ENCODE assay signal across 11 cellular contexts in the genomic region with DNA sequence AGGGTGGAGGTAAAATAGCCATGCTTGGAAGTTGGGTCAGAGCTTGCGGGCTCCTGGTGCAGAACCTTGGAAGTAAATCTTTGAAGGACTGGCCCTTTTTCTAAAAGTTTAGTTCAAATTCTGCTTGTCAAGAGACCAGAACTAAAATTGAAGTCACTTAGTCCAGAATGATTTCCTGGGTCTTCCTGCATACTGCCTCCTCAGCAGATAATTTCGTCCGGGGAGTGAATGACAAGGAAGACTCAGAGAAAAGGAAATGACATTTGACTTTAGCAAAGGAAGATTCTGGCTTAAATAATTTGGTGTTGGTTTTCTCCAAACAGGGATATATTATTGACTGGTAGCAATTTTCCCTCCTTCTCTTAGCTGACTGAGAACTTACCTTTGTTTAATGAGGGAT. TPM values are rescaled to one million over a fixed set of nuclear protein-coding genes. Genes with fewer than 3 reads are reported as not detected.
DNase-seq lines count a peak whose midpoint lies in the region; ATAC-seq, FAIRE-seq and TF ChIP-seq lines count a peak whose summit lies in the region.
"Had no signal": no experiment of that assay in that cellular context is flagged by ENCODE, and none has a peak within 500 bp of the region (broad histone marks: within the 10 kb centered on the region; RNA-seq: fewer than 3 reads in every experiment).

No MANE protein-coding gene starts in this region.

- H3K27ac Mint-ChIP-seq in H9: peak overlapping the region in 1 of 3 experiments; percentile 100; a peak in 2 of 7 replicates

- no peak overlapping the region for H3K18ac ChIP-seq in H9 (ENCODE audit: insufficient read length, low read depth, low read length)

- no peak overlapping the region for H2BK15ac ChIP-seq in H9 (ENCODE audit: low read depth, low read length)

- H4K91ac ChIP-seq in H9 (ENCODE audit: insufficient read length, low read depth, low read length): no peak overlapping the region

- FAIRE-seq in GM12892 (lab: Jason Lieb, UNC): no peak
- FAIRE-seq: colon had no signal

- no peaks in the 10 kb centered on the region for H3K36me3 ChIP-seq in gastrocnemius medialis

- H2AFZ ChIP-seq in H9 (ENCODE audit: low read length): no peak overlapping the region

- WGBS in H9 (ENCODE audit: extremely low coverage, insufficient read length, low lambda C conversion rate): no CpG with 5 or more reads among the region's 3 CpGs

- TF ChIP-seq CTCF in H9 (conservative IDR thresholded peaks at IDR 0.05): no peak
- TF ChIP-seq CTCF in VCaP (conservative IDR thresholded peaks at IDR 0.05): no peak
- TF ChIP-seq CTCF in foreskin fibroblast (IDR thresholded peaks at IDR 0.05; ENCODE audit: low read depth, low read length): no peak
- no peak for TF ChIP-seq CTCF in gastrocnemius medialis (IDR thresholded peaks at IDR 0.05 in 4 of 5, conservative IDR thresholded peaks at IDR 0.05 in 1 of 5)
- TF ChIP-seq CTCF in GM13977 (IDR thresholded peaks at IDR 0.05; ENCODE audit: extremely low read depth, insufficient read depth, missing control alignments): no peak

- intact Hi-C loops in gastrocnemius medialis (cut with DNase I; ENCODE audit: low total_unique reads): loop anchor here (10.0 kb wide), 1 partner anchor 276 kb away; no protein-coding TSS in a partner anchor

- H3K23ac ChIP-seq in H9 (ENCODE audit: insufficient read length, low read depth, low read length): no peak overlapping the region

- H3K9ac ChIP-seq in H9 (ENCODE audit: extremely low read depth, insufficient read length, low read length): no peak overlapping the region

- H3K4me1 ChIP-seq in H9 (ENCODE audit: insufficient read depth, low read length): 0 out of 2 replicates have a peak, but pooled peaks cover 3% of the 10 kb centered on the region
- H3K4me1 ChIP-seq in gastrocnemius medialis: peaks cover 25 to 40% of the 10 kb centered on the region in 2 donors

- peaks cover 6% of the 10 kb centered on the region; the same call in 1 of the 2 replicates for H3K79me2 ChIP-seq in H9 (ENCODE audit: insufficient read depth, low read length)

- no peak overlapping the region for H3T11ph ChIP-seq in H9 (ENCODE audit: low read length)

- H3K79me1 ChIP-seq in H9 (ENCODE audit: insufficient read depth, low read depth, low read length, poor library complexity, severe bottlenecking): no peaks in the 10 kb centered on the region

- no peak overlapping the region for H3K14ac ChIP-seq in H9 (ENCODE audit: insufficient read depth, low read length)

- ATAC-seq in gastrocnemius medialis (no peak), HG03045 (IDR thresholded peaks at IDR 0.05; ENCODE audit: unreplicated experiment) (no peak)

- peaks cover 0 to 13% (median 6%) of the 10 kb centered on the region in 3 experiments; a peak in 5 of 7 replicates for H3K36me3 Mint-ChIP-seq in H9 (ENCODE audit: insufficient read depth in 1 of 3, low read depth in 3 of 3)

- H3K4me3 ChIP-seq in foreskin fibroblast (ENCODE audit: low read depth in 1 of 2, low read length in 2 of 2) (peak overlapping the region; percentile 70 to 90), gastrocnemius medialis (peak overlapping the region; percentile 94 to 100 (median 96))

- in situ Hi-C loops in gastrocnemius medialis (cut with MboI; ENCODE audit: low sequenced_read_pairs in 4 of 4): loop anchor here in 1 of 4 donors (10.0 to 25.0 kb wide), 2 partner anchors 94 to 573 kb away; a partner anchor contains a TSS
- in situ Hi-C loops in GM13977 (cut with MboI; ENCODE audit: low pct_unique_long_range_greater_than_20kb, low sequenced_read_pairs, unreplicated experiment): no loop called here

- H3K9me3 ChIP-seq in H9 (ENCODE audit: control insufficient read depth, low read depth, low read length) (no peaks in the 10 kb centered on the region), gastrocnemius medialis (no peaks in the 10 kb centered on the region)

- H3K9me3 Mint-ChIP-seq in H9: no peaks in the 10 kb centered on the region

- peaks cover 2% of the 10 kb centered on the region; the same call in 1 of the 2 replicates for H3K27me3 Mint-ChIP-seq in H9 (ENCODE audit: low read depth)

- no peak overlapping the region for H3K4ac ChIP-seq in H9 (ENCODE audit: low read depth, low read length)

- H3K27ac ChIP-seq in H9 (ENCODE audit: insufficient read length, low read depth, low read length) (no peak overlapping the region), VCaP (peak overlapping the region; percentile 98; the same call in 1 of the 2 replicates), gastrocnemius medialis (peak overlapping the region; percentile 27 to 100 (median 98))

- H3K4me3 Mint-ChIP-seq in H9: peak overlapping the region; percentile 99

- H2BK120ac ChIP-seq in H9 (ENCODE audit: low read depth, low read length, poor library complexity, severe bottlenecking): no peak overlapping the region

- H2BK20ac ChIP-seq in H9 (ENCODE audit: low read depth, low read length, poor library complexity, severe bottlenecking): no peak overlapping the region

- no peak overlapping the region for H3K56ac ChIP-seq in H9 (ENCODE audit: insufficient read length, low read depth, low read length)

- no peak overlapping the region for H2BK5ac ChIP-seq in H9 (ENCODE audit: insufficient read length, low read length)

- TF ChIP-seq POLR2A in gastrocnemius medialis (IDR thresholded peaks at IDR 0.05) (no peak), GM12892 (IDR thresholded peaks at IDR 0.05; ENCODE audit: low read depth, low read length) (no peak)

- peaks cover 6% of the 10 kb centered on the region for H3K23me2 ChIP-seq in H9 (ENCODE audit: insufficient read length, low read depth, low read length, poor library complexity, severe bottlenecking)

- no peak overlapping the region for H4K8ac ChIP-seq in H9 (replicated peaks; ENCODE audit: insufficient read length, low read depth, low read length)

- H3K4me2 ChIP-seq in H9 (ENCODE audit: insufficient read depth, insufficient read length, low read length): peak overlapping the region; percentile 36

- H4K5ac ChIP-seq in H9 (ENCODE audit: insufficient read length, low read depth, low read length): no peak overlapping the region

- H3K4me1 Mint-ChIP-seq in H9: peaks cover 15 to 16% of the 10 kb centered on the region in 2 experiments

- no peak for DNase-seq in H9
- no peak for DNase-seq in foreskin fibroblast
- DNase-seq in gastrocnemius medialis: no peak
- no peak for DNase-seq in GM12892 (ENCODE audit: insufficient read length)
- no peak for DNase-seq in GM13977 (ENCODE audit: low spot score)
- no peak for DNase-seq in NK-92 treated with Interleukin-12 subunit alpha and Interleukin-12 subunit beta, amount 100 ng/mL, for 24 hours (lab: John Stamatoyannopoulos, UW)
- DNase-seq: NCI-H526; stimulated activated CD4-positive, alpha-beta T cell treated with anti-CD3 and anti-CD28 coated beads, Interleukin-4, amount 100 ng/mL, for 1 hour had no signal

- H2BK12ac ChIP-seq in H9 (ENCODE audit: insufficient read length, low read depth, low read length): no peak overlapping the region

- no peak overlapping the region for H2AK5ac ChIP-seq in H9 (ENCODE audit: insufficient read length, low read length)

- no peaks in the 10 kb centered on the region for H3K27me3 ChIP-seq in H9 (ENCODE audit: insufficient read depth, low read length)
- no peaks in the 10 kb centered on the region for H3K27me3 ChIP-seq in gastrocnemius medialis

- no peaks in the 10 kb centered on the region for H4K20me1 ChIP-seq in H9 (ENCODE audit: control insufficient read depth, insufficient read depth, insufficient read length)

RNA-seq across cellular contexts. Expression of a gene that starts 1.2 kb away (rescaled TPM):
- total RNA-seq in H9 (2021): 59.4 and 62.3 TPM in 2 replicates
- 10 to 100 TPM; 18.0 to 22.9 (median 21.0) TPM for total RNA-seq in gastrocnemius medialis
- 22.0 TPM for polyA plus RNA-seq in GM12892 (2012; ENCODE audit: missing spikeins)

RNA-seq across cellular contexts. Expression of a gene that starts 58.7 kb away (rescaled TPM):
- total RNA-seq in H9 (2021): 1.7 and 1.8 TPM in 2 replicates
- 1 to 10 TPM; 1.4 to 4.7 (median 4.2) TPM for total RNA-seq in gastrocnemius medialis
- polyA plus RNA-seq in GM12892 (2012; ENCODE audit: missing spikeins): 70.4 TPM
